In genomic region chr5:139660105-139660915, GRCh38 we compare ENCODE assay signal across 8 cellular contexts. TPM values are rescaled to one million over a fixed set of nuclear protein-coding genes. Genes with fewer than 3 reads are reported as not detected.
DNase-seq lines count a peak whose midpoint lies in the region; ATAC-seq, FAIRE-seq and TF ChIP-seq lines count a peak whose summit lies in the region.

No MANE protein-coding gene starts in this region.

- no peaks in the 10 kb centered on the region for H3K9me3 ChIP-seq in DOHH2 (ENCODE audit: control insufficient read depth, insufficient read depth, low read length)
- H3K9me3 ChIP-seq in OCI-LY3 (ENCODE audit: insufficient read depth, low read length): no peaks in the 10 kb centered on the region
- H3K9me3 ChIP-seq in endothelial cell of umbilical vein (replicated peaks; ENCODE audit: control insufficient read depth, insufficient read depth, low read length): no peaks in the 10 kb centered on the region

- FAIRE-seq in endothelial cell of umbilical vein (lab: Jason Lieb, UNC): peak; percentile 83

- H3K4me1 ChIP-seq in DOHH2 (ENCODE audit: control insufficient read depth, low read length) (peaks cover 85% of the 10 kb centered on the region), OCI-LY3 (ENCODE audit: low read length) (peaks cover 88% of the 10 kb centered on the region), endothelial cell of umbilical vein (ENCODE audit: control insufficient read depth, extremely low read depth, insufficient read depth, low read length) (peaks cover 36% of the 10 kb centered on the region)

- H2AFZ ChIP-seq in OCI-LY3 (ENCODE audit: low read depth, low read length): no peak overlapping the region
- no peak overlapping the region for H2AFZ ChIP-seq in endothelial cell of umbilical vein (ENCODE audit: low read depth, low read length)

- H3K79me2 ChIP-seq in DOHH2 (ENCODE audit: control insufficient read depth, low read length) (peaks cover 98% of the 10 kb centered on the region), OCI-LY3 (ENCODE audit: low read length) (peaks cover 98% of the 10 kb centered on the region), endothelial cell of umbilical vein (ENCODE audit: control insufficient read depth, insufficient read depth, low read length) (no peaks in the 10 kb centered on the region)

- no peak overlapping the region for H3K4me3 ChIP-seq in DOHH2 (ENCODE audit: low read length)
- H3K4me3 ChIP-seq in OCI-LY3 (ENCODE audit: low read length): peak overlapping the region; percentile 62; the same call in 1 of the 2 replicates
- no peak overlapping the region for H3K4me3 ChIP-seq in endothelial cell of umbilical vein (replicated peaks in 1 of 3; ENCODE audit: insufficient read depth in 1 of 3, low read depth in 1 of 3, low read length in 3 of 3)

- H3K36me3 ChIP-seq in DOHH2 (ENCODE audit: control insufficient read depth, low read length) (peaks cover 13% of the 10 kb centered on the region), OCI-LY3 (replicated peaks; ENCODE audit: low read depth, low read length) (peaks cover 6% of the 10 kb centered on the region), endothelial cell of umbilical vein (ENCODE audit: control insufficient read depth in 2 of 2, extremely low read depth in 1 of 2, insufficient read depth in 2 of 2, low read length in 2 of 2) (no peaks in the 10 kb centered on the region)

- no peaks in the 10 kb centered on the region for H3K9me1 ChIP-seq in endothelial cell of umbilical vein (replicated peaks; ENCODE audit: control insufficient read depth, extremely low read depth, insufficient read depth, low read length)

- CTCF ChIA-PET in endothelial cell of umbilical vein (lab: Charles Lee): interaction anchor here (1.0 to 5.4 kb wide), 12 partner anchors 9 to 110 kb away, joined by 3 to 33 read pairs (median 12); partner anchors contain the start of gene CXXC5

- H3K4me2 ChIP-seq in DOHH2 (ENCODE audit: low read length) (peak overlapping the region; percentile 26), OCI-LY3 (ENCODE audit: low read length) (peak overlapping the region; percentile 95), endothelial cell of umbilical vein (ENCODE audit: insufficient read depth, low read length) (peak overlapping the region; percentile 27)

- no peaks in the 10 kb centered on the region for H3K9me2 ChIP-seq in DOHH2 (replicated peaks; ENCODE audit: control insufficient read depth, low read length)

- H3F3A ChIP-seq in DOHH2 (ENCODE audit: control insufficient read depth, insufficient read depth): no peaks in the 10 kb centered on the region

- BruUV-seq in endothelial cell of umbilical vein (replicated peaks; lab: Mats Ljungman, UMichigan): no TSS peak

- intact Hi-C loops in endothelial cell of umbilical vein (cut with micrococcal nuclease): loop anchor here (1.0 to 2.0 kb wide), 2 partner anchors 8 to 36 kb away; no protein-coding TSS in a partner anchor

- ATAC-seq in naive B cell (ENCODE audit: low read depth in 2 of 2) (no peak), GM21526 (IDR thresholded peaks at IDR 0.05; ENCODE audit: low FRiP score, unreplicated experiment) (no peak), HG02973 (IDR thresholded peaks at IDR 0.05; ENCODE audit: unreplicated experiment) (no peak)

- no peaks in the 10 kb centered on the region for H3K36me3 Mint-ChIP-seq in naive B cell

- DNase-seq in endothelial cell of umbilical vein (ENCODE audit: low read depth, low spot score) (peak; percentile 50), naive B cell (no peak), NCI-H1417 (lab: John Stamatoyannopoulos, UW) (no peak)
- no peak for DNase-seq in activated CD4-positive, alpha-beta T cell treated with anti-CD3 and anti-CD28 coated beads, Interleukin-2, amount 50 U/mL, for 48 hours

- H4K20me1 ChIP-seq in DOHH2 (ENCODE audit: control insufficient read depth, insufficient read depth, low read depth, low read length): peaks cover 16% of the 10 kb centered on the region; the same call in 1 of the 2 replicates
- H4K20me1 ChIP-seq in OCI-LY3 (ENCODE audit: insufficient read depth, low read length): peaks cover 82% of the 10 kb centered on the region
- no peaks in the 10 kb centered on the region for H4K20me1 ChIP-seq in endothelial cell of umbilical vein (replicated peaks; ENCODE audit: control insufficient read depth, extremely low read depth, insufficient read depth, low read length)

- peak overlapping the region; percentile 50 for H3K9ac ChIP-seq in OCI-LY3 (ENCODE audit: low read length)
- H3K9ac ChIP-seq in endothelial cell of umbilical vein (replicated peaks; ENCODE audit: extremely low read depth, insufficient read depth, low read length): peak overlapping the region; percentile 15

- POLR2A ChIA-PET in endothelial cell of umbilical vein (lab: Charles Lee): interaction anchor here (0.6 to 1.6 kb wide), 6 partner anchors 9 to 142 kb away, joined by 3 to 7 read pairs (median 3); partner anchors contain the start of gene CXXC5

- no peaks in the 10 kb centered on the region for H3K9me3 Mint-ChIP-seq in naive B cell

- H3K27me3 ChIP-seq in DOHH2 (ENCODE audit: control insufficient read depth, low read length) (no peaks in the 10 kb centered on the region), OCI-LY3 (ENCODE audit: low read depth, low read length) (no peaks in the 10 kb centered on the region), endothelial cell of umbilical vein (ENCODE audit: control insufficient read depth in 2 of 2, insufficient read depth in 2 of 2, low read length in 2 of 2) (no peaks in the 10 kb centered on the region)

- peak; percentile 54 for TF ChIP-seq POLR2A in endothelial cell of umbilical vein (IDR thresholded peaks at IDR 0.05; ENCODE audit: low read depth, low read length)

- H3K4me1 Mint-ChIP-seq in naive B cell: peaks cover 84 to 95% (median 91%) of the 10 kb centered on the region in 3 donors

- no peaks in the 10 kb centered on the region for H3K27me3 Mint-ChIP-seq in naive B cell

- dilution Hi-C loops in endothelial cell of umbilical vein (cut with MboI; ENCODE audit: extremely low pct_ligation_motif_present, low sequenced_read_pairs): no loop called here

- peak overlapping the region; percentile 27 to 94 (median 88) for H3K27ac Mint-ChIP-seq in naive B cell

- peak overlapping the region in 7 of 8 donors; percentile 78 to 99 (median 87) for H3K4me3 Mint-ChIP-seq in naive B cell

- no peak overlapping the region for H3K27ac ChIP-seq in DOHH2 (ENCODE audit: low read depth, low read length)
- peak overlapping the region; percentile 34; the same call in 1 of the 2 replicates for H3K27ac ChIP-seq in OCI-LY3 (ENCODE audit: low read length)
- H3K27ac ChIP-seq in endothelial cell of umbilical vein (ENCODE audit: insufficient read depth, low read depth, low read length): peak overlapping the region; percentile 63

- TF ChIP-seq CTCF in DOHH2 (IDR thresholded peaks at IDR 0.05; ENCODE audit: low read depth, low read length, poor library complexity, severe bottlenecking): no peak
- no peak for TF ChIP-seq CTCF in OCI-LY3 (IDR thresholded peaks at IDR 0.05; ENCODE audit: low read depth, low read length)
- TF ChIP-seq CTCF in endothelial cell of umbilical vein (IDR thresholded peaks at IDR 0.05; ENCODE audit: extremely low read depth in 1 of 2, insufficient read depth in 1 of 2, low read depth in 1 of 2, low read length in 2 of 2): no peak

TF ChIP-seq in endothelial cell of umbilical vein, 7 proteins besides CTCF, POLR2A, EP300 and RAD21:
- TF ChIP-seq MYC (IDR thresholded peaks at IDR 0.05; ENCODE audit: low read depth, low read length) (no peak), FOS (IDR thresholded peaks at IDR 0.05; ENCODE audit: borderline replicate concordance, insufficient read depth, low read length) (peak; percentile 13), JUN (IDR thresholded peaks at IDR 0.05; ENCODE audit: borderline replicate concordance, insufficient read depth, insufficient read length, low read depth) (no peak), POLR2AphosphoS5 (IDR thresholded peaks at IDR 0.05; ENCODE audit: insufficient read depth, low read depth, low read length) (peak; percentile 81), MAX (IDR thresholded peaks at IDR 0.05; ENCODE audit: insufficient read depth, insufficient read length) (no peak)

RNA-seq across cellular contexts. Expression of gene CXXC5, which starts 12.2 kb away (rescaled TPM):
- 2.7 and 5.9 TPM in 2 replicates for total RNA-seq in endothelial cell of umbilical vein
- polyA plus RNA-seq in endothelial cell of umbilical vein: 5.5 and 8.2 TPM in 2 replicates
- polyA plus RNA-seq in endothelial cell of umbilical vein (2011; cell fraction: cytosol; rRNA removed): 3.5 and 5.5 TPM in 2 replicates
- polyA plus RNA-seq in endothelial cell of umbilical vein (2011; cell fraction: nucleus; rRNA removed): 2.2 and 3.2 TPM in 2 replicates
- polyA plus RNA-seq in endothelial cell of umbilical vein (2012): 0.82 and 0.90 TPM in 2 replicates
- polyA minus RNA-seq in endothelial cell of umbilical vein: 4.7 and 6.7 TPM in 2 replicates
- polyA minus RNA-seq in endothelial cell of umbilical vein (2011; cell fraction: cytosol; rRNA and poly(A)+ RNA removed): 24.9 TPM
- 1.1 and 1.8 TPM in 2 replicates for polyA minus RNA-seq in endothelial cell of umbilical vein (2011; cell fraction: nucleus; rRNA and poly(A)+ RNA removed)
- 100 to 1,000 TPM; 351 to 547 (median 399) TPM for polyA plus RNA-seq in naive B cell (ENCODE audit: low read depth in 6 of 6)

Comparison
In these comparisons a context has a peak if more than half of its experiments do, and no peak if none do; other contexts are left out.
1. H3K4me2 ChIP-seq: peak in every context shown above with its lines; median percentile 95 in OCI-LY3; 27 in endothelial cell of umbilical vein; 26 in DOHH2.
2. RNA of gene CXXC5, which starts 12.2 kb away (polyA plus RNA-seq): 351 to 547 TPM in naive B cell; 0.82 to 8.2 TPM in endothelial cell of umbilical vein; every median in the first group is over 10 times any median in the second.